Comparison of ENCODE assay signal across 8 cellular contexts in genomic region chr6:149750136-149750609, GRCh38. TPM values are rescaled to one million over a fixed set of nuclear protein-coding genes. Genes with fewer than 3 reads are reported as not detected.
DNase-seq lines count a peak whose midpoint lies in the region; ATAC-seq and TF ChIP-seq lines count a peak whose summit lies in the region.

No MANE protein-coding gene starts in this region.

- no peak for DNase-seq in AG09309 (ENCODE audit: low read depth)
- peak; percentile 50 for DNase-seq in NCI-H510A treated with DMSO at 0.1 percent for 48 hours (lab: John Stamatoyannopoulos, UW)
- DNase-seq in activated CD4-positive, alpha-beta memory T cell treated with anti-CD3 and anti-CD28 coated beads for 36 hours: peak; percentile 75
- peak; percentile 28 for DNase-seq in effector CD4-positive, alpha-beta T cell
- DNase-seq in mesendoderm: peak; percentile 95
- peak; percentile 71 for DNase-seq in stimulated activated CD8-positive, alpha-beta memory T cell treated with anti-CD3 and anti-CD28 coated beads, Interleukin-2, amount 100 ng/mL, for 48 hours (ENCODE audit: low read depth in 2 of 2)

- peak overlapping the region; percentile 70 for H3K4me2 ChIP-seq in mesendoderm (ENCODE audit: low read length)

- peaks cover 4% of the 10 kb centered on the region for H3K79me1 ChIP-seq in mesendoderm (ENCODE audit: low read length)

- intact Hi-C loops in activated CD4-positive, alpha-beta memory T cell treated with anti-CD3 and anti-CD28 coated beads for 36 hours (cut with micrococcal nuclease): no loop called here

- peak overlapping the region; percentile 89 for H3K23ac ChIP-seq in mesendoderm (ENCODE audit: low read length)

- no peaks in the 10 kb centered on the region for H3K9me3 Mint-ChIP-seq in activated CD4-positive, alpha-beta memory T cell treated with anti-CD3 and anti-CD28 coated beads for 36 hours

- H2BK15ac ChIP-seq in mesendoderm (replicated peaks; ENCODE audit: low read depth): no peak overlapping the region

- H3K4me3 Mint-ChIP-seq in activated CD4-positive, alpha-beta memory T cell treated with anti-CD3 and anti-CD28 coated beads for 36 hours: peak overlapping the region; percentile 87

- H3K27me3 ChIP-seq in mesendoderm (ENCODE audit: insufficient read depth, low read length, poor library complexity): no peaks in the 10 kb centered on the region

- TF ChIP-seq CTCF in AG09309 (IDR thresholded peaks at IDR 0.05; ENCODE audit: control insufficient read depth, insufficient read depth, low read depth, low read length, missing control alignments): no peak

- WGBS in mesendoderm (ENCODE audit: extremely low coverage, insufficient coverage, low lambda C conversion rate): no CpG with 5 or more reads among the region's 25 CpGs

- H3K27ac Mint-ChIP-seq in activated CD4-positive, alpha-beta memory T cell treated with anti-CD3 and anti-CD28 coated beads for 36 hours: peak overlapping the region; percentile 69

- H3K4me3 ChIP-seq in AG09309 (ENCODE audit: control insufficient read depth, low read depth, low read length): peak overlapping the region; percentile 99
- peak overlapping the region; percentile 97 for H3K4me3 ChIP-seq in mesendoderm (ENCODE audit: low read length)

- ATAC-seq in GM18909 (IDR thresholded peaks at IDR 0.05; ENCODE audit: poor library complexity, unreplicated experiment) (peak; percentile 40), HG03175 (IDR thresholded peaks at IDR 0.05; ENCODE audit: unreplicated experiment) (peak; percentile 26)

- CTCF ChIA-PET in activated CD4-positive, alpha-beta memory T cell treated with anti-CD3 and anti-CD28 coated beads for 36 hours (lab: Charles Lee): interaction anchor here (1.9 kb wide), 1 partner anchor 33 kb away, joined by 5 read pairs; the partner anchor contains the start of gene LATS1

- POLR2A ChIA-PET in activated CD4-positive, alpha-beta memory T cell treated with anti-CD3 and anti-CD28 coated beads for 36 hours (lab: Charles Lee): interaction anchor here (0.6 to 2.0 kb wide), 3 partner anchors 33 to 259 kb away, joined by 3 to 15 read pairs (median 5); partner anchors contain the start of gene LATS1

- peak overlapping the region; percentile 99 for H3K9ac ChIP-seq in mesendoderm (ENCODE audit: low read length)

- H3K4me1 Mint-ChIP-seq in activated CD4-positive, alpha-beta memory T cell treated with anti-CD3 and anti-CD28 coated beads for 36 hours (ENCODE audit: low read depth): peaks cover 48% of the 10 kb centered on the region

- no peaks in the 10 kb centered on the region for H3K27me3 Mint-ChIP-seq in activated CD4-positive, alpha-beta memory T cell treated with anti-CD3 and anti-CD28 coated beads for 36 hours

- no peak overlapping the region for H4K8ac ChIP-seq in mesendoderm (ENCODE audit: low read depth, low read length)

- H3K4ac ChIP-seq in mesendoderm (ENCODE audit: low read depth, low read length): no peak overlapping the region

- peaks cover 6% of the 10 kb centered on the region for H3K36me3 Mint-ChIP-seq in activated CD4-positive, alpha-beta memory T cell treated with anti-CD3 and anti-CD28 coated beads for 36 hours

- H2BK120ac ChIP-seq in mesendoderm (ENCODE audit: low read depth, low read length): no peak overlapping the region

- no peaks in the 10 kb centered on the region for H3K36me3 ChIP-seq in mesendoderm (ENCODE audit: control insufficient read depth, insufficient read depth, low read length)

- H2AK5ac ChIP-seq in mesendoderm (ENCODE audit: low read length): no peak overlapping the region

- peak overlapping the region; percentile 100 for H3K56ac ChIP-seq in mesendoderm (ENCODE audit: low read length)

- no peak overlapping the region for H4K5ac ChIP-seq in mesendoderm (ENCODE audit: low read length)

- peak overlapping the region; percentile 82 for H2BK5ac ChIP-seq in mesendoderm (ENCODE audit: low read length)

- peaks cover 48% of the 10 kb centered on the region for H3K79me2 ChIP-seq in mesendoderm (ENCODE audit: control insufficient read depth, insufficient read depth, low read length)

- no peaks in the 10 kb centered on the region for H3K4me1 ChIP-seq in mesendoderm (ENCODE audit: control insufficient read depth, low read depth, low read length)

- H3K18ac ChIP-seq in mesendoderm (ENCODE audit: low read length): peak overlapping the region; percentile 30

- H3K27ac ChIP-seq in mesendoderm (ENCODE audit: low read depth, low read length): peak overlapping the region; percentile 91

RNA-seq across cellular contexts. Expression of gene PCMT1, which starts 0.6 kb away (rescaled TPM):
- total RNA-seq in activated CD4-positive, alpha-beta memory T cell treated with anti-CD3 and anti-CD28 coated beads for 36 hours: 10 to 100 TPM; 92.6 to 98.0 TPM
- polyA plus RNA-seq in mesendoderm (2013, experiment 1 of 2): 97.0 TPM
- polyA plus RNA-seq in mesendoderm (2013, experiment 2 of 2): 98.3 TPM

RNA-seq across cellular contexts. Expression of gene NUP43, which starts 3.8 kb away (rescaled TPM):
- 10 to 100 TPM; 64.3 to 69.8 TPM for total RNA-seq in activated CD4-positive, alpha-beta memory T cell treated with anti-CD3 and anti-CD28 coated beads for 36 hours
- polyA plus RNA-seq in mesendoderm (2013, experiment 1 of 2): 26.9 TPM
- polyA plus RNA-seq in mesendoderm (2013, experiment 2 of 2): 27.5 TPM

RNA-seq across cellular contexts. Expression of gene LATS1, which starts 32.3 kb away (rescaled TPM):
- total RNA-seq in activated CD4-positive, alpha-beta memory T cell treated with anti-CD3 and anti-CD28 coated beads for 36 hours: 10 to 100 TPM; 19.1 to 20.1 TPM
- 15.9 TPM for polyA plus RNA-seq in mesendoderm (2013, experiment 1 of 2)
- polyA plus RNA-seq in mesendoderm (2013, experiment 2 of 2): 15.9 TPM
